8 cellular contexts compared by ENCODE assay signal in genomic region chr7:5422324-5423271, GRCh38. TPM values are rescaled to one million over a fixed set of nuclear protein-coding genes. Genes with fewer than 3 reads are reported as not detected.
DNase-seq lines count a peak whose midpoint lies in the region; ATAC-seq and TF ChIP-seq lines count a peak whose summit lies in the region.

No MANE protein-coding gene starts in this region.

- peak overlapping the region; percentile 45; the same call in 1 of the 2 replicates for H3K9ac ChIP-seq in OCI-LY1 (ENCODE audit: low read length)

- no peak overlapping the region for H2AFZ ChIP-seq in OCI-LY1 (ENCODE audit: low read length)

- H3K27ac ChIP-seq in OCI-LY1 (ENCODE audit: low read depth, low read length, poor library complexity, severe bottlenecking) (no peak overlapping the region), right lobe of liver (peak overlapping the region; percentile 98 to 99 (median 99)), thyroid gland (peak overlapping the region; percentile 98 to 100 (median 98))

- peak overlapping the region; percentile 65 for H3K4me2 ChIP-seq in OCI-LY1 (ENCODE audit: low read length)

- H3K27me3 ChIP-seq in OCI-LY1 (ENCODE audit: insufficient read depth, low read length): peaks cover 35% of the 10 kb centered on the region
- H3K27me3 ChIP-seq in right lobe of liver: no peaks in the 10 kb centered on the region
- H3K27me3 ChIP-seq in thyroid gland: no peaks in the 10 kb centered on the region

- H3K9me3 ChIP-seq in OCI-LY1 (ENCODE audit: low read length) (no peaks in the 10 kb centered on the region), right lobe of liver (no peaks in the 10 kb centered on the region), thyroid gland (no peaks in the 10 kb centered on the region)

- DNase-seq in NCI-H2171 treated with DMSO at 0.1 percent for 48 hours (lab: John Stamatoyannopoulos, UW) (peak; percentile 46), NCI-H2171 (lab: John Stamatoyannopoulos, UW) (no peak), cerebellum (ENCODE audit: low spot score) (peak; percentile 21), right lobe of liver (peak in 2 of 3 donors; percentile 55 to 63), thyroid gland (peak in 1 of 2 donors; percentile 26), mucosa of gallbladder (ENCODE audit: low spot score) (no peak), Kasumi-1 (lab: John Stamatoyannopoulos, UW) (no peak)

- TF ChIP-seq CTCF in OCI-LY1 (IDR thresholded peaks at IDR 0.05; ENCODE audit: low read length) (no peak), right lobe of liver (IDR thresholded peaks at IDR 0.05) (no peak), thyroid gland (IDR thresholded peaks at IDR 0.05) (peak in 1 of 6 experiments; percentile 6)

- H4K20me1 ChIP-seq in OCI-LY1 (ENCODE audit: insufficient read depth, low read length): no peaks in the 10 kb centered on the region

- H3K79me2 ChIP-seq in OCI-LY1 (ENCODE audit: insufficient read depth, low read length): no peaks in the 10 kb centered on the region

- ATAC-seq in right lobe of liver: no peak

- H3K4me3 ChIP-seq in OCI-LY1 (ENCODE audit: low read depth, low read length, poor library complexity, severe bottlenecking): peak overlapping the region; percentile 53
- peak overlapping the region; percentile 83 to 87 (median 83) for H3K4me3 ChIP-seq in right lobe of liver
- H3K4me3 ChIP-seq in thyroid gland (replicated peaks in 1 of 3): peak overlapping the region; percentile 68 to 99 (median 98)

- intact Hi-C loops in right lobe of liver (cut with DNase I) (no loop called here), thyroid gland (cut with DNase I) (no loop called here)

- H3K4me1 ChIP-seq in OCI-LY1 (ENCODE audit: insufficient read depth, low read length, severe bottlenecking) (peaks cover 23% of the 10 kb centered on the region), right lobe of liver (peaks cover 0 to 21% (median 9%) of the 10 kb centered on the region in 4 donors), thyroid gland (peaks cover 21% of the 10 kb centered on the region in 2 donors)

- no peaks in the 10 kb centered on the region for H3K9me2 ChIP-seq in OCI-LY1 (ENCODE audit: low read depth, low read length)

- no peaks in the 10 kb centered on the region for H3F3A ChIP-seq in OCI-LY1 (ENCODE audit: insufficient read depth, low read length)

- under 1% methylated on average over 22 of the region's 54 CpGs for WGBS in right lobe of liver (ENCODE audit: insufficient coverage, low coverage, low lambda C conversion rate, missing lambda C conversion rate)
- WGBS in thyroid gland, 2 donors: 0 to 1% methylated on average over 37 to 41 of the region's 54 CpGs

- H3K36me3 ChIP-seq in OCI-LY1 (ENCODE audit: insufficient read depth, low read length) (no peaks in the 10 kb centered on the region), right lobe of liver (no peaks in the 10 kb centered on the region), thyroid gland (no peaks in the 10 kb centered on the region)

- TF ChIP-seq POLR2A in right lobe of liver (IDR thresholded peaks at IDR 0.05) (no peak), thyroid gland (IDR thresholded peaks at IDR 0.05) (no peak)

RNA-seq across cellular contexts. Expression of gene TNRC18, which starts 1.0 kb away (rescaled TPM):
- total RNA-seq in cerebellum (64.9 TPM), right lobe of liver (10 to 100 TPM; 27.0 to 36.9 (median 30.5) TPM), thyroid gland (100 to 1,000 TPM in 2 of 4 donors, 10 to 100 TPM in 2; 47.0 to 173 (median 94.8) TPM), mucosa of gallbladder (171 TPM)

Comparison
In these comparisons a context has a peak if more than half of its experiments do, and no peak if none do; other contexts are left out.
1. DNase-seq: peak in NCI-H2171 treated with DMSO at 0.1 percent for 48 hours (single experiment), cerebellum (single experiment) and right lobe of liver (2 of 3); none in NCI-H2171 (single experiment), mucosa of gallbladder (single experiment) and Kasumi-1 (0 of 2).
2. Peak in every context shown above with its lines, with median percentiles within 50 percentile points of each other: H3K4me3 ChIP-seq.